12 cellular contexts compared by ENCODE assay signal in the genomic region with DNA sequence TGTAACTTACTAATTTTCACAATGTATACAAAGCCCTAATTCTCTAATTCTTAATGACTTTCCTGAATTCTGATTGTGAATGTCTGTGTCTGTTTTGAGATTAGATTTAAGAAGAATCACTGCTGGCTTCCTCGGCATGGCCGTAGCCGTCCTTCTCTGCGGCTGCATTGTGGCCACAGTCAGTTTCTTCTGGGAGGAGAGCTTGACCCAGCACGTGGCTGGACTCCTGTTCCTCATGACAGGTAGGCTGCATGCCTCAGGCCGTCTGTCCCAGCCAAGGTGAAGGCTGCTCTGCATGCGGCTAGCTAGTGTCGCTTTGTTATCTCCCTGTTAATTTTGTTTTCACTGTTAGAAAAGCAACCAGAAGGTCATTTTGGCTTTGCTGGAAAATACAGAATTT. TPM values are rescaled to one million over a fixed set of nuclear protein-coding genes. Genes with fewer than 3 reads are reported as not detected.
"Had no signal": no experiment of that assay in that cellular context is flagged by ENCODE, and none has a peak within 500 bp of the region (broad histone marks: within the 10 kb centered on the region; RNA-seq: fewer than 3 reads in every experiment).

No MANE protein-coding gene starts in this region.

- H3K9ac ChIP-seq: GM23248 had no signal

- H3K27ac ChIP-seq: GM23248 had no signal

- H3K36me3 ChIP-seq: HAP-1 had no signal

- H2AFZ ChIP-seq: GM23248, GM23338 had no signal

- H3K4me3 ChIP-seq: GM23248, GM23338, HAP-1 had no signal

- ATAC-seq: GM23338, HCT116 had no signal

- H3K4me2 ChIP-seq: GM23338 had no signal

- DNase-seq: GM23248, GOT3, H7, H9, HCEC 1CT, HFFc6 had no signal

- FAIRE-seq: H1, H54 had no signal

- H3K4me1 ChIP-seq: HAP-1 had no signal

RNA-seq across cellular contexts. Expression of a gene that starts 41.2 kb away (rescaled TPM):
- total RNA-seq: H4 had no signal
- polyA plus RNA-seq: GM23248 had no signal
